ENCODE assay signal across 1 cellular context in genomic region chr2:241315183-241315878, GRCh38.
A peak's percentile ranks its signal among the peaks of the same experiment; 100 is the strongest.
TF ChIP-seq lines count a peak whose summit lies in the region.

A gene with protein sequence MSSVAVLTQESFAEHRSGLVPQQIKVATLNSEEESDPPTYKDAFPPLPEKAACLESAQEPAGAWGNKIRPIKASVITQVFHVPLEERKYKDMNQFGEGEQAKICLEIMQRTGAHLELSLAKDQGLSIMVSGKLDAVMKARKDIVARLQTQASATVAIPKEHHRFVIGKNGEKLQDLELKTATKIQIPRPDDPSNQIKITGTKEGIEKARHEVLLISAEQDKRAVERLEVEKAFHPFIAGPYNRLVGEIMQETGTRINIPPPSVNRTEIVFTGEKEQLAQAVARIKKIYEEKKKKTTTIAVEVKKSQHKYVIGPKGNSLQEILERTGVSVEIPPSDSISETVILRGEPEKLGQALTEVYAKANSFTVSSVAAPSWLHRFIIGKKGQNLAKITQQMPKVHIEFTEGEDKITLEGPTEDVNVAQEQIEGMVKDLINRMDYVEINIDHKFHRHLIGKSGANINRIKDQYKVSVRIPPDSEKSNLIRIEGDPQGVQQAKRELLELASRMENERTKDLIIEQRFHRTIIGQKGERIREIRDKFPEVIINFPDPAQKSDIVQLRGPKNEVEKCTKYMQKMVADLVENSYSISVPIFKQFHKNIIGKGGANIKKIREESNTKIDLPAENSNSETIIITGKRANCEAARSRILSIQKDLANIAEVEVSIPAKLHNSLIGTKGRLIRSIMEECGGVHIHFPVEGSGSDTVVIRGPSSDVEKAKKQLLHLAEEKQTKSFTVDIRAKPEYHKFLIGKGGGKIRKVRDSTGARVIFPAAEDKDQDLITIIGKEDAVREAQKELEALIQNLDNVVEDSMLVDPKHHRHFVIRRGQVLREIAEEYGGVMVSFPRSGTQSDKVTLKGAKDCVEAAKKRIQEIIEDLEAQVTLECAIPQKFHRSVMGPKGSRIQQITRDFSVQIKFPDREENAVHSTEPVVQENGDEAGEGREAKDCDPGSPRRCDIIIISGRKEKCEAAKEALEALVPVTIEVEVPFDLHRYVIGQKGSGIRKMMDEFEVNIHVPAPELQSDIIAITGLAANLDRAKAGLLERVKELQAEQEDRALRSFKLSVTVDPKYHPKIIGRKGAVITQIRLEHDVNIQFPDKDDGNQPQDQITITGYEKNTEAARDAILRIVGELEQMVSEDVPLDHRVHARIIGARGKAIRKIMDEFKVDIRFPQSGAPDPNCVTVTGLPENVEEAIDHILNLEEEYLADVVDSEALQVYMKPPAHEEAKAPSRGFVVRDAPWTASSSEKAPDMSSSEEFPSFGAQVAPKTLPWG (N-terminal part only) (minus strand): TSS chr2:241315672. CDS start chr2:241266869, 48,803 bp downstream.

TF ChIP-seq in H1, 55 proteins besides CTCF, POLR2A, EP300 and RAD21 (continues in another document):
- TF ChIP-seq BACH1 (IDR thresholded peaks at IDR 0.05; ENCODE audit: low read length) (no peak), RFX5 (IDR thresholded peaks at IDR 0.05; ENCODE audit: borderline replicate concordance, low read depth, low read length) (no peak), KDM1A (IDR thresholded peaks at IDR 0.05; ENCODE audit: borderline replicate concordance, low read length) (0 out of 2 replicates have a peak, but pooled peaks have one; percentile 6), CHD2 (IDR thresholded peaks at IDR 0.05; ENCODE audit: low read length) (peak; percentile 59), JUND (IDR thresholded peaks at IDR 0.05; ENCODE audit: low read length) (no peak), POU5F1 (IDR thresholded peaks at IDR 0.05; ENCODE audit: low read depth, low read length) (no peak), ASH2L (IDR thresholded peaks at IDR 0.05; ENCODE audit: low read length) (peak; percentile 85), E2F6 (IDR thresholded peaks at IDR 0.05) (peak; percentile 24; the same call in 1 of the 2 replicates), TAF1 (IDR thresholded peaks at IDR 0.05; ENCODE audit: low read depth, low read length) (peak; percentile 88; the same call in 1 of the 2 replicates), CHD1 (IDR thresholded peaks at IDR 0.05; ENCODE audit: low read depth, low read length) (peak; percentile 74), SP4 (IDR thresholded peaks at IDR 0.05; ENCODE audit: low read length) (peak; percentile 82; the same call in 1 of the 2 replicates), MAFK (IDR thresholded peaks at IDR 0.05; ENCODE audit: low read depth, low read length) (no peak), CBX5 (IDR thresholded peaks at IDR 0.05; ENCODE audit: low read depth, low read length) (no peak), RBBP5 (IDR thresholded peaks at IDR 0.05; ENCODE audit: borderline replicate concordance, low read depth, low read length) (peak; percentile 79; the same call in 1 of the 2 replicates), EZH2 (IDR thresholded peaks at IDR 0.05; ENCODE audit: low read depth, low read length, severe bottlenecking) (no peak), MAX (IDR thresholded peaks at IDR 0.05) (peak; percentile 55), HDAC2 (IDR thresholded peaks at IDR 0.05; ENCODE audit: borderline replicate concordance in 1 of 2, low read depth in 2 of 2, low read length in 2 of 2) (no peak; a peak in 1 of 4 replicates), SIRT6 (IDR thresholded peaks at IDR 0.05; ENCODE audit: low read length) (no peak), YY1 (IDR thresholded peaks at IDR 0.05; ENCODE audit: low read depth, low read length) (peak; percentile 99), RXRA (IDR thresholded peaks at IDR 0.05; ENCODE audit: insufficient read depth, low read depth, low read length) (no peak), KDM4A (IDR thresholded peaks at IDR 0.05; ENCODE audit: low read depth, low read length, severe bottlenecking) (no peak), GTF2F1 (IDR thresholded peaks at IDR 0.05; ENCODE audit: borderline replicate concordance, low read depth, low read length) (peak; percentile 69; the same call in 1 of the 2 replicates), GABPA (IDR thresholded peaks at IDR 0.05; ENCODE audit: borderline replicate concordance, insufficient read depth, low read length) (no peak; the same call in 1 of the 2 replicates), EGR1 (IDR thresholded peaks at IDR 0.05; ENCODE audit: borderline replicate concordance, low read depth, low read length) (peak; percentile 31; the same call in 1 of the 2 replicates), PHF8 (conservative IDR thresholded peaks at IDR 0.05; ENCODE audit: low read depth, low read length) (peak; percentile 73), TCF12 (IDR thresholded peaks at IDR 0.05; ENCODE audit: low read depth, low read length) (no peak), SP2 (IDR thresholded peaks at IDR 0.05; ENCODE audit: low read length) (peak; percentile 74; the same call in 1 of the 2 replicates), POLR2AphosphoS5 (IDR thresholded peaks at IDR 0.05; ENCODE audit: low read depth, low read length) (peak; percentile 74), FOSL1 (IDR thresholded peaks at IDR 0.05; ENCODE audit: insufficient read depth, low read depth, low read length) (no peak), NRF1 (IDR thresholded peaks at IDR 0.05; ENCODE audit: low read depth, low read length) (peak; percentile 92), ZNF274 (IDR thresholded peaks at IDR 0.05; ENCODE audit: borderline replicate concordance, extremely low read depth, low read length) (no peak), CEBPB (IDR thresholded peaks at IDR 0.05; ENCODE audit: low read depth, low read length) (peak; percentile 92), NANOG (IDR thresholded peaks at IDR 0.05; ENCODE audit: insufficient read depth, low read depth, low read length, poor library complexity, severe bottlenecking) (peak; percentile 2), BCL11A (IDR thresholded peaks at IDR 0.05; ENCODE audit: low read depth in 2 of 2, low read length in 2 of 2) (no peak), CTBP2 (IDR thresholded peaks at IDR 0.05; ENCODE audit: borderline replicate concordance, insufficient read depth, insufficient read length, low read length) (no peak), SIN3A (conservative IDR thresholded peaks at IDR 0.05 in 1 of 2, IDR thresholded peaks at IDR 0.05 in 1 of 2; ENCODE audit: low read depth in 1 of 2, low read length in 2 of 2) (peak; percentile 34 to 79; a peak in 2 of 4 replicates), SAP30 (IDR thresholded peaks at IDR 0.05; ENCODE audit: insufficient read depth, insufficient replicate concordance, low read length) (peak; percentile 70), RNF2 (IDR thresholded peaks at IDR 0.05; ENCODE audit: borderline replicate concordance, low read depth, low read length, missing control alignments, poor library complexity, severe bottlenecking) (no peak), SRF (IDR thresholded peaks at IDR 0.05; ENCODE audit: low read depth, low read length) (peak; percentile 34; the same call in 1 of the 2 replicates), CREB1 (IDR thresholded peaks at IDR 0.05) (peak; percentile 93), TAF7 (optimal IDR thresholded peaks at IDR 0.05; ENCODE audit: borderline replicate concordance, low read depth, low read length) (peak; percentile 69), SP1 (IDR thresholded peaks at IDR 0.05; ENCODE audit: low read depth, low read length) (peak; percentile 66; the same call in 1 of the 2 replicates), CHD7 (IDR thresholded peaks at IDR 0.05; ENCODE audit: insufficient replicate concordance, low read length) (no peak), TEAD4 (IDR thresholded peaks at IDR 0.05; ENCODE audit: low read depth, low read length) (no peak), KDM5A (IDR thresholded peaks at IDR 0.05; ENCODE audit: low read length) (peak; percentile 51), SUZ12 (IDR thresholded peaks at IDR 0.05; ENCODE audit: low read length) (no peak)
- TF ChIP-seq, protein P1, sequence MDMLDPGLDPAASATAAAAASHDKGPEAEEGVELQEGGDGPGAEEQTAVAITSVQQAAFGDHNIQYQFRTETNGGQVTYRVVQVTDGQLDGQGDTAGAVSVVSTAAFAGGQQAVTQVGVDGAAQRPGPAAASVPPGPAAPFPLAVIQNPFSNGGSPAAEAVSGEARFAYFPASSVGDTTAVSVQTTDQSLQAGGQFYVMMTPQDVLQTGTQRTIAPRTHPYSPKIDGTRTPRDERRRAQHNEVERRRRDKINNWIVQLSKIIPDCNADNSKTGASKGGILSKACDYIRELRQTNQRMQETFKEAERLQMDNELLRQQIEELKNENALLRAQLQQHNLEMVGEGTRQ (IDR thresholded peaks at IDR 0.05; ENCODE audit: low read length) = peak; percentile 95
- TF ChIP-seq, protein P2, sequence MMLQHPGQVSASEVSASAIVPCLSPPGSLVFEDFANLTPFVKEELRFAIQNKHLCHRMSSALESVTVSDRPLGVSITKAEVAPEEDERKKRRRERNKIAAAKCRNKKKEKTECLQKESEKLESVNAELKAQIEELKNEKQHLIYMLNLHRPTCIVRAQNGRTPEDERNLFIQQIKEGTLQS (IDR thresholded peaks at IDR 0.05; ENCODE audit: insufficient read depth, low read depth, low read length) = peak; percentile 67
